10 cellular contexts compared by ENCODE assay signal in genomic region chr16:57071840-57072541, GRCh38. TPM values are rescaled to one million over a fixed set of nuclear protein-coding genes. Genes with fewer than 3 reads are reported as not detected.
DNase-seq lines count a peak whose midpoint lies in the region; ATAC-seq, FAIRE-seq and TF ChIP-seq lines count a peak whose summit lies in the region.
"Had no signal": no experiment of that assay in that cellular context is flagged by ENCODE, and none has a peak within 500 bp of the region (broad histone marks: within the 10 kb centered on the region; RNA-seq: fewer than 3 reads in every experiment).

No MANE protein-coding gene starts in this region.

- no peaks in the 10 kb centered on the region for H3K79me2 ChIP-seq in MM.1S (ENCODE audit: low read length)

- FAIRE-seq in bronchial epithelial cell (lab: Jason Lieb, UNC): peak; percentile 95

- H3F3A ChIP-seq in MM.1S (ENCODE audit: insufficient read depth, low read length): peaks cover 16% of the 10 kb centered on the region

- no peak overlapping the region for H3K9ac ChIP-seq in MM.1S (ENCODE audit: low read length)

- no peaks in the 10 kb centered on the region for H3K9me2 ChIP-seq in MM.1S (replicated peaks; ENCODE audit: insufficient read depth, low read length)

- H3K4me3 Mint-ChIP-seq in CD8-positive, alpha-beta memory T cell: no peak overlapping the region
- H3K4me3 Mint-ChIP-seq in natural killer cell: peak overlapping the region; percentile 66
- H3K4me3 Mint-ChIP-seq: WTC11 had no signal

- H3K9me3 ChIP-seq in CD8-positive, alpha-beta memory T cell (ENCODE audit: low read length): no peaks in the 10 kb centered on the region
- no peaks in the 10 kb centered on the region for H3K9me3 ChIP-seq in MM.1S (replicated peaks; ENCODE audit: insufficient read depth, low read length)

- peak; percentile 30 to 54 (median 52) for ATAC-seq in natural killer cell
- ATAC-seq: WTC11 had no signal

- H3K27me3 Mint-ChIP-seq in CD8-positive, alpha-beta memory T cell: peaks cover 0 to 3% of the 10 kb centered on the region in 2 donors
- H3K27me3 Mint-ChIP-seq in natural killer cell (ENCODE audit: low read depth in 2 of 2): no peaks in the 10 kb centered on the region

- intact Hi-C loops in natural killer cell (cut with micrococcal nuclease): loop anchor here (2.0 kb wide), 2 partner anchors 31 to 57 kb away; no protein-coding TSS in a partner anchor

- TF ChIP-seq CTCF in MM.1S (IDR thresholded peaks at IDR 0.05; ENCODE audit: low read length) (no peak), bronchial epithelial cell (IDR thresholded peaks at IDR 0.05; ENCODE audit: insufficient read depth, low read length, severe bottlenecking) (no peak), natural killer cell (IDR thresholded peaks at IDR 0.05) (no peak), coronary artery (IDR thresholded peaks at IDR 0.05) (no peak)

- POLR2A ChIA-PET in CD8-positive, alpha-beta memory T cell (lab: Charles Lee): no interaction called here

- H3K36me3 ChIP-seq in CD8-positive, alpha-beta memory T cell (ENCODE audit: insufficient read depth, low read length): peaks cover 56% of the 10 kb centered on the region
- H3K36me3 ChIP-seq in MM.1S (replicated peaks; ENCODE audit: insufficient read depth, low read length) (no peaks in the 10 kb centered on the region), bronchial epithelial cell (ENCODE audit: control insufficient read depth, insufficient read depth, low read length) (no peaks in the 10 kb centered on the region)

- H2AFZ ChIP-seq in MM.1S (ENCODE audit: low read length): no peak overlapping the region

- peak overlapping the region; percentile 9; the same call in 1 of the 2 replicates for H3K4me2 ChIP-seq in MM.1S (ENCODE audit: low read depth, low read length)

- H3K9me3 Mint-ChIP-seq in CD8-positive, alpha-beta memory T cell: peaks cover 0 to 2% (median 0%) of the 10 kb centered on the region in 5 donors
- peaks cover 3 to 9% of the 10 kb centered on the region in 2 donors for H3K9me3 Mint-ChIP-seq in natural killer cell

- peaks cover 7 to 87% (median 27%) of the 10 kb centered on the region in 3 donors for H3K36me3 Mint-ChIP-seq in CD8-positive, alpha-beta memory T cell
- H3K36me3 Mint-ChIP-seq in natural killer cell: peaks cover 20% of the 10 kb centered on the region
- H3K36me3 Mint-ChIP-seq: WTC11 had no signal

- H4K20me1 ChIP-seq in MM.1S (ENCODE audit: insufficient read depth, low read length): no peaks in the 10 kb centered on the region

- no peak for DNase-seq in CD8-positive, alpha-beta memory T cell
- DNase-seq in MM.1S: peak; percentile 78
- DNase-seq in bronchial epithelial cell (ENCODE audit: low read depth): peak; percentile 77
- no peak for DNase-seq in natural killer cell
- DNase-seq in NCI-H69 (lab: John Stamatoyannopoulos, UW): no peak
- DNase-seq in coronary artery (ENCODE audit: low spot score): no peak
- DNase-seq in Kasumi-1 (lab: John Stamatoyannopoulos, UW): no peak
- no peak for DNase-seq in NCI-H2171 (lab: John Stamatoyannopoulos, UW)
- DNase-seq: NCI-H510A treated with DMSO at 0.1 percent for 48 hours had no signal

- peaks cover 12 to 30% (median 29%) of the 10 kb centered on the region in 3 donors for H3K4me1 Mint-ChIP-seq in CD8-positive, alpha-beta memory T cell
- H3K4me1 Mint-ChIP-seq in natural killer cell: peaks cover 36 to 39% of the 10 kb centered on the region in 2 donors

- H3K4me1 ChIP-seq in CD8-positive, alpha-beta memory T cell (ENCODE audit: insufficient read depth, low read length): peaks cover 12% of the 10 kb centered on the region
- H3K4me1 ChIP-seq in MM.1S (ENCODE audit: low read length): peaks cover 24% of the 10 kb centered on the region

- H3K27ac ChIP-seq in CD8-positive, alpha-beta memory T cell (ENCODE audit: low read depth, low read length): no peak overlapping the region
- peak overlapping the region; percentile 43; the same call in 1 of the 2 replicates for H3K27ac ChIP-seq in MM.1S (ENCODE audit: low read length)
- no peak overlapping the region for H3K27ac ChIP-seq in coronary artery

- no peak overlapping the region for H3K4me3 ChIP-seq in CD8-positive, alpha-beta memory T cell (ENCODE audit: low read length)
- no peak overlapping the region for H3K4me3 ChIP-seq in MM.1S (ENCODE audit: low read length)
- no peak overlapping the region for H3K4me3 ChIP-seq in bronchial epithelial cell (ENCODE audit: low read depth, low read length)
- H3K4me3 ChIP-seq in coronary artery: no peak overlapping the region

- no peaks in the 10 kb centered on the region for H3K27me3 ChIP-seq in CD8-positive, alpha-beta memory T cell (ENCODE audit: insufficient read depth, low read length, poor library complexity, severe bottlenecking)
- H3K27me3 ChIP-seq in MM.1S (replicated peaks; ENCODE audit: insufficient read depth, low read length) (peaks cover 18% of the 10 kb centered on the region), bronchial epithelial cell (ENCODE audit: control insufficient read depth, insufficient read depth, low read length) (peaks cover 2% of the 10 kb centered on the region)

- CTCF ChIA-PET in CD8-positive, alpha-beta memory T cell (lab: Charles Lee): interaction anchor here (1.0 to 1.2 kb wide), 2 partner anchors 11 to 108 kb away, joined by 3 read pairs; no protein-coding TSS in a partner anchor

- H3K27ac Mint-ChIP-seq in CD8-positive, alpha-beta memory T cell: peak overlapping the region; percentile 58 to 91 (median 72)
- peak overlapping the region; percentile 83 to 88 for H3K27ac Mint-ChIP-seq in natural killer cell
- H3K27ac Mint-ChIP-seq: WTC11 had no signal

RNA-seq across cellular contexts. Expression of gene CPNE2, which starts 20.4 kb away (rescaled TPM):
- 1 to 10 TPM; 9.4 TPM for total RNA-seq in CD8-positive, alpha-beta memory T cell
- polyA plus RNA-seq in CD8-positive, alpha-beta memory T cell: 90.4 TPM
- total RNA-seq in bronchial epithelial cell (5.0 and 5.6 TPM in 2 replicates), natural killer cell (1 to 10 TPM; 2.0 to 2.6 (median 2.4) TPM)

Comparison
In these comparisons a context has a peak if more than half of its experiments do, and no peak if none do; other contexts are left out.
1. DNase-seq: peak in MM.1S (single experiment) and bronchial epithelial cell (single experiment); none in CD8-positive, alpha-beta memory T cell (0 of 5), natural killer cell (single experiment), NCI-H69 (single experiment), coronary artery (single experiment), Kasumi-1 (0 of 2) and NCI-H2171 (single experiment).